In the genomic region with DNA sequence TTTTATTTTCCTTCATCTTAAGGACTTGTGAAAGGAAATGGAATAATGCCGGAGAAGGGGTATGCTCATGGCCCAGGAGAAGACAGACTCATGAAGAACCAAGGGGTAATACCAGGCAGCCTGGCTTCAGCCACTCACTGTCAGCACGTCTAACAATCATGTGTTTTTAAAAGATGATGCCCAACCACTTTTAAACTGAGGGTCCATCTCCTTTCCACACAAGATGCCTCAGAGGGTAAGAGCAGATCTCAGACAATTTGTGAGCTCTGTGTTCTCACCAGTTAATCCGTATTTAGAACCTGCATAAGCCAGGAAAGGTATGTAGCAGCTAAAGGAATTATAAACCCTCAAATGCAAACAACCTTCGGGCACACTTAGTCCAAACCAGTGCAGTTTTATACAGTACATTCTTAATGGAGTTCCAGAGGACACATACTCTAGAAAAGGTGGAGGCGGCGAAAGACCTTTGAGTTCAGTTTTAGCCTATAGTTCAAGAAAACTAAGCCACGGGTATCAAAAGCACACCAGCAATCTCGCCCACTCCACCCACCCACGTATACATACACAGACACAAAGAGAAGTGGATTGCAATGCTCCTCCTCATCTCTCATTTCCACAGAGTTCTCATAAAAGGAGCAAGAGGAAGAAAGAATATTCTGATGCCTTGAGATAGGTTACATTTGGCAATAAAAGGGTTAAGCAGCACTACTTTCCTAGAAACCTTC, we compare ENCODE assay signal across 10 cellular contexts. TPM values are rescaled to one million over a fixed set of nuclear protein-coding genes. Genes with fewer than 3 reads are reported as not detected.
A peak's percentile ranks its signal among the peaks of the same experiment; 100 is the strongest.
DNase-seq lines count a peak whose midpoint lies in the region; ATAC-seq, FAIRE-seq and TF ChIP-seq lines count a peak whose summit lies in the region.
"Had no signal": no experiment of that assay in that cellular context is flagged by ENCODE, and none has a peak within 500 bp of the region (broad histone marks: within the 10 kb centered on the region; RNA-seq: fewer than 3 reads in every experiment).

No MANE protein-coding gene starts in this region.

- no peak for TF ChIP-seq POLR2A in K562 (conservative IDR thresholded peaks at IDR 0.05)

- H2AFZ ChIP-seq in K562 (ENCODE audit: low read depth, low read length) = no peak overlapping the region

- H3K4me2 ChIP-seq in K562 (ENCODE audit: insufficient read depth, low read length) = peak overlapping the region; percentile 90

- H3K36me3 Mint-ChIP-seq in Calu3 (ENCODE audit: insufficient read depth, unreplicated experiment) = peaks cover 37% of the 10 kb centered on the region
- peaks cover 5% of the 10 kb centered on the region for H3K36me3 Mint-ChIP-seq in IgD-negative memory B cell
- H3K36me3 Mint-ChIP-seq in nephron (ENCODE audit: low read depth) = peaks cover 9% of the 10 kb centered on the region

- H3K79me2 ChIP-seq in K562 (ENCODE audit: control insufficient read depth, insufficient read depth, low read length) = peaks cover 76% of the 10 kb centered on the region

- intact Hi-C loops in Calu3 (cut with micrococcal nuclease; ENCODE audit: unreplicated experiment) = loop anchor here (5.0 kb wide), 1 partner anchor 34 kb away; no protein-coding TSS in a partner anchor
- intact Hi-C loops in K562 (cut with micrococcal nuclease) = loop anchor here (10.0 kb wide), 1 partner anchor 1501 kb away; a partner anchor contains a TSS

- no peak for FAIRE-seq in K562 (lab: Jason Lieb, UNC)

- DNase-seq in Calu3 (no peak), K562 (ENCODE audit: extremely low read depth in 1 of 4, low spot score in 3 of 4) (peak in 1 of 4 experiments; percentile 47), DMS 273 treated with DMSO at 0.1 percent for 48 hours (lab: John Stamatoyannopoulos, UW) (no peak), GDM1 (lab: John Stamatoyannopoulos, UW) (no peak), NCI-H2227 treated with DMSO at 0.1 percent for 48 hours (lab: John Stamatoyannopoulos, UW) (no peak)
- DNase-seq: amygdala, sigmoid colon had no signal

- peak overlapping the region; percentile 89 for H3K27ac ChIP-seq in K562 (ENCODE audit: extremely low read depth, low read depth, low read length)

- BruUV-seq in Calu3 (replicated peaks; lab: Mats Ljungman, UMichigan) (no TSS peak), K562 (replicated peaks; lab: Mats Ljungman, UMichigan) (no TSS peak)

- H4K20me1 ChIP-seq in K562 (replicated peaks; ENCODE audit: control insufficient read depth, insufficient read depth, low read length) = no peaks in the 10 kb centered on the region

- peaks cover 3 to 11% of the 10 kb centered on the region in 2 experiments; a peak in 3 of 5 replicates for H3K4me1 ChIP-seq in K562 (replicated peaks in 1 of 2; ENCODE audit: control insufficient read depth in 2 of 2, insufficient read depth in 2 of 2, low read length in 2 of 2)

- POLR2A ChIA-PET in K562 (lab: Yijun Ruan, JAX) = interaction anchor here (0.7 to 2.6 kb wide), 9 partner anchors 8 to 103 kb away, joined by 3 to 17 read pairs (median 4); a partner anchor contains a TSS

- no peaks in the 10 kb centered on the region for H3K9me1 ChIP-seq in K562 (ENCODE audit: control insufficient read depth, insufficient read depth, low read length)

- H3K9ac ChIP-seq in K562 (ENCODE audit: insufficient read depth in 1 of 2, low read depth in 2 of 2, low read length in 2 of 2) = peak overlapping the region; percentile 74 to 86; a peak in 3 of 4 replicates

- H3K27me3 Mint-ChIP-seq in Calu3 (ENCODE audit: unreplicated experiment) (no peaks in the 10 kb centered on the region), IgD-negative memory B cell (no peaks in the 10 kb centered on the region), nephron (ENCODE audit: low read depth) (no peaks in the 10 kb centered on the region)

- WGBS in K562 (ENCODE audit: insufficient coverage, low coverage, missing lambda C conversion rate) = 6% methylated on average over 9 of the region's 9 CpGs

- CTCF ChIA-PET in Calu3 (lab: Charles Lee) (interaction anchor here (0.7 to 6.1 kb wide), 4 partner anchors 14 to 52 kb away, joined by 3 to 133 read pairs (median 6); a partner anchor contains a TSS), K562 (lab: Yijun Ruan, JAX; ENCODE audit: low intra/inter-chr PET ratio) (interaction anchor here (0.6 kb wide), 2 partner anchors 45 to 247 kb away, joined by 3 to 5 read pairs; no protein-coding TSS in a partner anchor)

- TF ChIP-seq EP300 in K562 (IDR thresholded peaks at IDR 0.05; ENCODE audit: low read length) = no peak

- ATAC-seq in K562 (no peak), HG03196 (IDR thresholded peaks at IDR 0.05; ENCODE audit: unreplicated experiment) (no peak)

- H3K4me3 ChIP-seq in K562 = peak overlapping the region; percentile 97
- H3K4me3 ChIP-seq: sigmoid colon had no signal

- H3K27ac Mint-ChIP-seq in Calu3 (ENCODE audit: unreplicated experiment) = peak overlapping the region; percentile 95
- H3K27ac Mint-ChIP-seq in IgD-negative memory B cell = peak overlapping the region in 1 of 3 donors; percentile 92
- peak overlapping the region in 2 of 3 experiments; percentile 59 to 98 for H3K27ac Mint-ChIP-seq in nephron

- H3K4me3 Mint-ChIP-seq in Calu3 (ENCODE audit: low read depth, unreplicated experiment) (peak overlapping the region; percentile 84), IgD-negative memory B cell (peak overlapping the region; percentile 96 to 98 (median 96)), nephron (peak overlapping the region; percentile 96 to 98 (median 96))

- no peaks in the 10 kb centered on the region for H3K27me3 ChIP-seq in K562 (ENCODE audit: control insufficient read depth in 2 of 2, insufficient read depth in 2 of 2, low read length in 2 of 2)
- H3K27me3 ChIP-seq: sigmoid colon had no signal

- no peaks in the 10 kb centered on the region for H3K9me3 ChIP-seq in K562 (replicated peaks; ENCODE audit: control insufficient read depth, insufficient read depth, low read depth, low read length)
- H3K9me3 ChIP-seq: sigmoid colon had no signal

- no peak for TF ChIP-seq RAD21 in K562 (CRISPR knock-in tag; conservative IDR thresholded peaks at IDR 0.05 in 1 of 2, IDR thresholded peaks at IDR 0.05 in 1 of 2)

- no peaks in the 10 kb centered on the region for H3K9me3 Mint-ChIP-seq in Calu3 (ENCODE audit: low read depth, unreplicated experiment)
- no peaks in the 10 kb centered on the region for H3K9me3 Mint-ChIP-seq in IgD-negative memory B cell
- H3K9me3 Mint-ChIP-seq in nephron = no peaks in the 10 kb centered on the region

- TF ChIP-seq CTCF in Calu3 (IDR thresholded peaks at IDR 0.05; ENCODE audit: unreplicated experiment) (no peak), K562 (IDR thresholded peaks at IDR 0.05 in 2 of 3, conservative IDR thresholded peaks at IDR 0.05 in 1 of 3; ENCODE audit: insufficient read depth in 2 of 3, low read depth in 1 of 3, low read length in 3 of 3) (no peak), nephron (IDR thresholded peaks at IDR 0.05; ENCODE audit: unreplicated experiment in 3 of 3) (no peak)

- H3K36me3 ChIP-seq in K562 (ENCODE audit: control insufficient read depth, insufficient read depth, low read length) = peaks cover 64% of the 10 kb centered on the region

- in situ Hi-C loops in K562 (cut with MboI) = no loop called here

- H3K4me1 Mint-ChIP-seq in Calu3 (ENCODE audit: low read depth, unreplicated experiment) (peaks cover 35% of the 10 kb centered on the region), IgD-negative memory B cell (peaks cover 44 to 54% (median 48%) of the 10 kb centered on the region in 3 donors), nephron (peaks cover 26% of the 10 kb centered on the region)

RNA-seq across cellular contexts. Expression of a gene that starts 2.6 kb away (rescaled TPM):
- 176 and 219 TPM in 2 replicates for total RNA-seq in Calu3 (2022)
- 57.6 TPM for polyA plus RNA-seq in IgD-negative memory B cell
- total RNA-seq in K562 (2011; cell fraction: chromatin; rRNA removed; ENCODE audit: low replicate concordance) = 295 and 514 TPM in 2 replicates
- 151 and 162 TPM in 2 replicates for total RNA-seq in K562 (2011; cell fraction: nucleolus; rRNA removed)
- 271 and 317 TPM in 2 replicates for total RNA-seq in K562 (2011; cell fraction: nucleoplasm; rRNA removed)
- 90.1 and 91.4 TPM in 2 replicates for total RNA-seq in K562 (2014; rRNA removed)
- total RNA-seq in K562 (2014; rRNA removed; fragmentation: Illumina TruSeq; extraction: Trizol) = 73.7 and 84.9 TPM in 2 replicates
- 60.8 and 68.0 TPM in 2 replicates for total RNA-seq in K562 (2015; rRNA removed; fragmentation: Illumina TruSeq; extraction: Trizol)
- total RNA-seq in K562 (2021) = 268 and 328 TPM in 2 replicates
- 146 and 159 TPM in 2 replicates for polyA plus RNA-seq in K562 (2011; rRNA removed)
- 137 TPM in 2 replicates for polyA plus RNA-seq in K562 (2011; cell fraction: cytosol; rRNA removed)
- 325 and 501 TPM in 2 replicates for polyA plus RNA-seq in K562 (2011; cell fraction: nucleus; rRNA removed)
- polyA plus RNA-seq in K562 (2012) = 172 and 199 TPM in 2 replicates
- polyA plus RNA-seq in K562 (2014; fragmentation: Illumina TruSeq; extraction: Trizol) = 261 and 291 TPM in 2 replicates
- polyA plus RNA-seq in K562 (2014; fragmentation: Nextera tagmentation; extraction: Ambion mirVana) = 10 to 100 TPM; 75.8 to 97.8 TPM
- polyA plus RNA-seq in K562 (2014; rRNA removed) = 131 and 168 TPM in 2 replicates
- polyA minus RNA-seq in K562 (2011; rRNA and poly(A)+ RNA removed) = 279 and 286 TPM in 2 replicates
- polyA minus RNA-seq in K562 (2011; cell fraction: cytosol; rRNA and poly(A)+ RNA removed) = 184 and 249 TPM in 2 replicates
- 108 and 288 TPM in 2 replicates for polyA minus RNA-seq in K562 (2011; cell fraction: nucleus; rRNA and poly(A)+ RNA removed)

RNA-seq across cellular contexts. Expression of a gene that starts 20.5 kb away (rescaled TPM):
- 96.3 and 102 TPM in 2 replicates for total RNA-seq in Calu3 (2022)
- polyA plus RNA-seq in IgD-negative memory B cell = 96.1 TPM
- 380 and 433 TPM in 2 replicates for total RNA-seq in K562 (2011; cell fraction: chromatin; rRNA removed; ENCODE audit: low replicate concordance)
- 249 and 274 TPM in 2 replicates for total RNA-seq in K562 (2011; cell fraction: nucleolus; rRNA removed)
- total RNA-seq in K562 (2011; cell fraction: nucleoplasm; rRNA removed) = 332 and 388 TPM in 2 replicates
- 111 and 160 TPM in 2 replicates for total RNA-seq in K562 (2014; rRNA removed)
- 118 and 129 TPM in 2 replicates for total RNA-seq in K562 (2014; rRNA removed; fragmentation: Illumina TruSeq; extraction: Trizol)
- 116 and 130 TPM in 2 replicates for total RNA-seq in K562 (2015; rRNA removed; fragmentation: Illumina TruSeq; extraction: Trizol)
- total RNA-seq in K562 (2021) = 114 and 119 TPM in 2 replicates
- polyA plus RNA-seq in K562 (2011; rRNA removed) = 190 and 191 TPM in 2 replicates
- 207 and 230 TPM in 2 replicates for polyA plus RNA-seq in K562 (2011; cell fraction: cytosol; rRNA removed)
- 365 and 426 TPM in 2 replicates for polyA plus RNA-seq in K562 (2011; cell fraction: nucleus; rRNA removed)
- 77.6 and 93.4 TPM in 2 replicates for polyA plus RNA-seq in K562 (2012)
- 144 and 153 TPM in 2 replicates for polyA plus RNA-seq in K562 (2014; fragmentation: Illumina TruSeq; extraction: Trizol)
- 100 to 1,000 TPM in 1 of 2 experiments, 10 to 100 TPM in 1; 89.7 to 107 TPM for polyA plus RNA-seq in K562 (2014; fragmentation: Nextera tagmentation; extraction: Ambion mirVana)
- polyA plus RNA-seq in K562 (2014; rRNA removed) = 120 and 137 TPM in 2 replicates
- polyA minus RNA-seq in K562 (2011; rRNA and poly(A)+ RNA removed) = 136 and 147 TPM in 2 replicates
- polyA minus RNA-seq in K562 (2011; cell fraction: cytosol; rRNA and poly(A)+ RNA removed) = 73.0 and 87.2 TPM in 2 replicates
- 80.6 and 114 TPM in 2 replicates for polyA minus RNA-seq in K562 (2011; cell fraction: nucleus; rRNA and poly(A)+ RNA removed)

RNA-seq across cellular contexts. Expression of a gene that starts 20.6 kb away (rescaled TPM):
- total RNA-seq in Calu3 (2022) = 12.5 and 12.6 TPM in 2 replicates
- polyA plus RNA-seq in IgD-negative memory B cell = 5.9 TPM
- 14.3 and 44.8 TPM in 2 replicates for total RNA-seq in K562 (2011; cell fraction: chromatin; rRNA removed; ENCODE audit: low replicate concordance)
- 46.6 and 54.9 TPM in 2 replicates for total RNA-seq in K562 (2011; cell fraction: nucleolus; rRNA removed)
- 22.9 and 26.5 TPM in 2 replicates for total RNA-seq in K562 (2011; cell fraction: nucleoplasm; rRNA removed)
- 30.7 and 35.5 TPM in 2 replicates for total RNA-seq in K562 (2014; rRNA removed)
- total RNA-seq in K562 (2014; rRNA removed; fragmentation: Illumina TruSeq; extraction: Trizol) = 5.0 and 7.0 TPM in 2 replicates
- total RNA-seq in K562 (2015; rRNA removed; fragmentation: Illumina TruSeq; extraction: Trizol) = 14.1 and 14.3 TPM in 2 replicates
- total RNA-seq in K562 (2021) = 22.9 and 23.3 TPM in 2 replicates
- polyA plus RNA-seq in K562 (2011; rRNA removed) = 17.4 and 17.9 TPM in 2 replicates
- 15.7 and 32.1 TPM in 2 replicates for polyA plus RNA-seq in K562 (2011; cell fraction: cytosol; rRNA removed)
- polyA plus RNA-seq in K562 (2011; cell fraction: nucleus; rRNA removed) = 65.3 and 140 TPM in 2 replicates
- polyA plus RNA-seq in K562 (2012) = 4.8 and 10.5 TPM in 2 replicates
- polyA plus RNA-seq in K562 (2014; fragmentation: Illumina TruSeq; extraction: Trizol) = 13.3 and 19.8 TPM in 2 replicates
- under 1 TPM; 0.06 to 0.76 TPM for polyA plus RNA-seq in K562 (2014; fragmentation: Nextera tagmentation; extraction: Ambion mirVana)
- polyA plus RNA-seq in K562 (2014; rRNA removed) = 33.8 and 36.0 TPM in 2 replicates
- 6.0 and 11.9 TPM in 2 replicates for polyA minus RNA-seq in K562 (2011; rRNA and poly(A)+ RNA removed)
- 7.4 and 8.4 TPM in 2 replicates for polyA minus RNA-seq in K562 (2011; cell fraction: cytosol; rRNA and poly(A)+ RNA removed)
- 18.0 and 23.8 TPM in 2 replicates for polyA minus RNA-seq in K562 (2011; cell fraction: nucleus; rRNA and poly(A)+ RNA removed)

RNA-seq across cellular contexts. Expression of a gene that starts 35.1 kb away (rescaled TPM):
- total RNA-seq in Calu3 (2022) (41.4 and 41.8 TPM in 2 replicates), K562 (2014; rRNA removed) (19.2 and 20.6 TPM in 2 replicates), K562 (2014; rRNA removed; fragmentation: Illumina TruSeq; extraction: Trizol) (7.0 and 7.9 TPM in 2 replicates), K562 (2015; rRNA removed; fragmentation: Illumina TruSeq; extraction: Trizol) (12.9 and 13.7 TPM in 2 replicates), K562 (2021) (19.2 and 26.5 TPM in 2 replicates)
- polyA plus RNA-seq in IgD-negative memory B cell (9.9 TPM), K562 (2011; rRNA removed) (24.8 and 36.2 TPM in 2 replicates), K562 (2014; fragmentation: Illumina TruSeq; extraction: Trizol) (13.6 and 20.6 TPM in 2 replicates), K562 (2014; fragmentation: Nextera tagmentation; extraction: Ambion mirVana) (under 1 TPM; 0.35 to 0.84 TPM), K562 (2014; rRNA removed) (28.6 and 37.5 TPM in 2 replicates)
- total RNA-seq in K562 (2011; cell fraction: chromatin; rRNA removed; ENCODE audit: low replicate concordance) = 160 and 307 TPM in 2 replicates
- 128 and 139 TPM in 2 replicates for total RNA-seq in K562 (2011; cell fraction: nucleolus; rRNA removed)
- total RNA-seq in K562 (2011; cell fraction: nucleoplasm; rRNA removed) = 143 and 150 TPM in 2 replicates
- polyA plus RNA-seq in K562 (2011; cell fraction: cytosol; rRNA removed) = 11.3 and 18.8 TPM in 2 replicates
- polyA plus RNA-seq in K562 (2011; cell fraction: nucleus; rRNA removed) = 300 and 346 TPM in 2 replicates
- polyA plus RNA-seq in K562 (2012) = 16.4 and 35.9 TPM in 2 replicates
- 7.8 and 12.4 TPM in 2 replicates for polyA minus RNA-seq in K562 (2011; rRNA and poly(A)+ RNA removed)
- 12.8 and 13.1 TPM in 2 replicates for polyA minus RNA-seq in K562 (2011; cell fraction: cytosol; rRNA and poly(A)+ RNA removed)
- 43.8 and 62.2 TPM in 2 replicates for polyA minus RNA-seq in K562 (2011; cell fraction: nucleus; rRNA and poly(A)+ RNA removed)
